Comparison of ENCODE assay signal across 9 cellular contexts in the genomic region with DNA sequence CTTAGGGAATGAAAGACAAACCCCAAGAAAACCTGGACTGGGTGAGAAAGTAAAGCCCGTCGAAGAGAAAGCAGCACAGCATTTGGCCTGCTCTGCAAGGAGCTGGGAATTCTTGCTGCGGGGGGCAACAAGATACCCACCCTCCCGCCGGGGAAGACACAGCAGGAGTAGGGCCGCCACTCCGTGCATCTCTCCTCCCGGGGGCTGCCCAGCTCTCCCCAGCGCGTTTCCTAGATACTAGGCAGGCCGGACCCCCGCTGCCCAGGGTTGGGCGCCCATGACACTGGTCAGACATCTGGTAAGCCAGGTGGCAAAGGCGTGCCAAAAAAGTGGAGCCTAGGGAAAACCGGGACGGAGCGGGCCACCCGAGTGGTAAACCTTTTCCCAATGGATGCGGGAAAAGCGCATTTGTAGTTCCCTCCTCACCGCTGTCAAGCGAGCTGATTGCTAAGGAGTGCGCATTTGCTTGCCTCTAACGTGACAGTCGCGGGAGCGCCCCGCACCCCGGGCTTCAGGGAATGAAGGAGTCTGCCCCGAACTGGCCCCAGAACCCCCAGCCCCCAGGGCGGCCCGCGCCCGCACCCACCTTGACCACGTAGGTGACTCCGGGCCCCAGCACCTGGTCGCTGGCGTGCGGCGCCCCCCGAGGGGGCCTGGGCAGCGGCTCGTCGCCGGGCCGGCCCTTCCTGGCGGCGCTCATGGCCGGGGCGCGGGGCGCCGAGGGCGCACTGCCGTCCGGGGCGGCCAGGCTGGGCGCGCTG. TPM values are rescaled to one million over a fixed set of nuclear protein-coding genes. Genes with fewer than 3 reads are reported as not detected.
A peak's percentile ranks its signal among the peaks of the same experiment; 100 is the strongest.
DNase-seq lines count a peak whose midpoint lies in the region; ATAC-seq and TF ChIP-seq lines count a peak whose summit lies in the region.
"Had no signal": no experiment of that assay in that cellular context is flagged by ENCODE, and none has a peak within 500 bp of the region (broad histone marks: within the 10 kb centered on the region; RNA-seq: fewer than 3 reads in every experiment).

No MANE protein-coding gene starts in this region.

- no peaks in the 10 kb centered on the region for H3K9me3 ChIP-seq in esophagus muscularis mucosa
- H3K9me3 ChIP-seq: spleen had no signal

- H3K4me3 Mint-ChIP-seq in nephron progenitor cell, result peak overlapping the region; percentile 63

- H3K27me3 ChIP-seq in ACC112 (ENCODE audit: insufficient read depth, low read length), result no peaks in the 10 kb centered on the region
- peaks cover 0 to 59% (median 23%) of the 10 kb centered on the region in 4 donors for H3K27me3 ChIP-seq in esophagus muscularis mucosa

- no peaks in the 10 kb centered on the region for H3K9me3 Mint-ChIP-seq in nephron progenitor cell

- H3K36me3 ChIP-seq in ACC112 (ENCODE audit: insufficient read depth, low read length), result no peaks in the 10 kb centered on the region
- no peaks in the 10 kb centered on the region for H3K36me3 ChIP-seq in esophagus muscularis mucosa
- H3K36me3 ChIP-seq: spleen had no signal

- H3K79me2 ChIP-seq in ACC112 (ENCODE audit: control insufficient read depth, insufficient read depth, low read length, unreplicated experiment), result peaks cover 52% of the 10 kb centered on the region

- H3K27ac ChIP-seq in ACC112 (ENCODE audit: low read depth, low read length) (peak overlapping the region; percentile 9; the same call in 1 of the 2 replicates), esophagus muscularis mucosa (replicated peaks in 1 of 4) (peak overlapping the region in 3 of 4 donors; percentile 28 to 50 (median 43))
- H3K27ac ChIP-seq: spleen had no signal

- TF ChIP-seq POLR2A in esophagus muscularis mucosa (IDR thresholded peaks at IDR 0.05; ENCODE audit: low read depth), result no peak

- TF ChIP-seq CTCF in esophagus muscularis mucosa (IDR thresholded peaks at IDR 0.05) (no peak), nephron progenitor cell (IDR thresholded peaks at IDR 0.05) (no peak)

- peaks cover 32% of the 10 kb centered on the region for H3K4me1 Mint-ChIP-seq in nephron progenitor cell

- H3K27ac Mint-ChIP-seq in nephron progenitor cell, result no peak overlapping the region

- H3K4me3 ChIP-seq in ACC112 (ENCODE audit: low read depth, low read length), result peak overlapping the region; percentile 83
- H3K4me3 ChIP-seq in esophagus muscularis mucosa, result peak overlapping the region; percentile 51 to 64 (median 53)

- WGBS in esophagus muscularis mucosa, result 11% methylated on average over 13 of the region's 59 CpGs

- ATAC-seq in GM18511 (IDR thresholded peaks at IDR 0.05; ENCODE audit: unreplicated experiment) (no peak), GM21526 (IDR thresholded peaks at IDR 0.05; ENCODE audit: low FRiP score, unreplicated experiment) (no peak)

- no peaks in the 10 kb centered on the region for H3K36me3 Mint-ChIP-seq in nephron progenitor cell (ENCODE audit: low read depth)

- H2AFZ ChIP-seq in ACC112 (ENCODE audit: low read length, unreplicated experiment), result peak overlapping the region; percentile 72

- intact Hi-C loops in esophagus muscularis mucosa (cut with DNase I), result loop anchor here (5.0 to 10.0 kb wide), 2 partner anchors 35 to 127 kb away; no protein-coding TSS in a partner anchor

- TF ChIP-seq EP300 in esophagus muscularis mucosa (IDR thresholded peaks at IDR 0.05), result no peak

- peaks cover 73% of the 10 kb centered on the region for H3K27me3 Mint-ChIP-seq in nephron progenitor cell (ENCODE audit: low read depth, poor library complexity)

- H3K4me1 ChIP-seq in ACC112 (ENCODE audit: control insufficient read depth, insufficient read depth, low read length, unreplicated experiment) (peaks cover 30% of the 10 kb centered on the region), esophagus muscularis mucosa (peaks cover 25 to 48% (median 42%) of the 10 kb centered on the region in 4 donors)

- peak; percentile 20 for DNase-seq in M059J (ENCODE audit: low read depth)
- peak; percentile 81 for DNase-seq in esophagus muscularis mucosa (ENCODE audit: extremely low spot score)
- peak; percentile 38 for DNase-seq in nephron progenitor cell
- no peak for DNase-seq in stimulated activated naive CD4-positive, alpha-beta T cell (lab: John Stamatoyannopoulos, UW)
- no peak for DNase-seq in NK-92 treated with Interleukin-12 subunit alpha and Interleukin-12 subunit beta, amount 100 ng/mL, for 24 hours (lab: John Stamatoyannopoulos, UW)
- DNase-seq: spleen had no signal

RNA-seq across cellular contexts. Expression of a gene that starts 1.0 kb away (rescaled TPM):
- total RNA-seq in M059J (2014; rRNA removed; shearing (Covaris generic)), result 1.2 and 3.2 TPM in 2 replicates
- total RNA-seq in esophagus muscularis mucosa, result 1 to 10 TPM; 2.2 to 4.0 (median 3.1) TPM

Comparison
In these comparisons a context has a peak if more than half of its experiments do, and no peak if none do; other contexts are left out.
1. DNase-seq: peak in M059J (single experiment), esophagus muscularis mucosa (single experiment) and nephron progenitor cell (single experiment); none in stimulated activated naive CD4-positive, alpha-beta T cell (0 of 6) and NK-92 treated with Interleukin-12 subunit alpha and Interleukin-12 subunit beta, amount 100 ng/mL, for 24 hours (single experiment).